In the genomic region with DNA sequence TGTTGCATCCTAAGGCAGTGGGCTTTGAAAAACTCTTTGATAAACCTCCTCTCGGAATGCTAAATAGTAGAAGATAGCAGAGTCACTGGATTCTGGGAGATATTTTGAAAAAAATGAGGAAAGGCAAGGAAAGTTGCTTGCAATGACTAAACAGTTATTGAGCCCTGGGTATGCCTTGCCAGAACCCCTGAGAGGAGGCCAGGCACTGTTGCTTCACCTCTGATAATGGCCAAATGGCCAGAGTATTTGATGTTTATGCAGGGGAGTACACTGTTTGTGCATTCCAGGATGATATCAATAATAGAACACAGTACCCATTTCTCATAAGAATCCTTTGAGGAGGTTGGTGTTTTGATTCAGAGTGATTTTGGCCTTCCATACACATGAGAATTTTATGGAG, we compare ENCODE assay signal across 19 cellular contexts.
A peak's percentile ranks its signal among the peaks of the same experiment; 100 is the strongest.
DNase-seq lines count a peak whose midpoint lies in the region; ATAC-seq and TF ChIP-seq lines count a peak whose summit lies in the region.
"Had no signal": no experiment of that assay in that cellular context is flagged by ENCODE, and none has a peak within 500 bp of the region (broad histone marks: within the 10 kb centered on the region; RNA-seq: fewer than 3 reads in every experiment).

No MANE protein-coding gene starts in this region.

- no peaks in the 10 kb centered on the region for H3K27me3 ChIP-seq in BLaER1 treated with 17β-estradiol and CSF1 and Interleukin-3, amounts not matched to agents 10 nM and 100 nM
- H3K27me3 ChIP-seq: BE2C had no signal

- peak overlapping the region in 7 of 11 experiments; percentile 17 to 71 (median 51); a peak in 10 of 22 replicates for H3K4me2 ChIP-seq in BLaER1 treated with 17β-estradiol and CSF1 and Interleukin-3, amounts not matched to agents 10 nM and 100 nM
- H3K4me2 ChIP-seq: A549 had no signal

- H3K4me1 ChIP-seq in BLaER1 treated with 17β-estradiol and CSF1 and Interleukin-3, amounts not matched to agents 10 nM and 100 nM, result peaks cover 0 to 39% (median 19%) of the 10 kb centered on the region in 10 experiments; a peak in 13 of 20 replicates
- H3K4me1 ChIP-seq: A549, BE2C, Caco-2 had no signal

- H3K4me3 ChIP-seq in BLaER1 treated with 17β-estradiol and CSF1 and Interleukin-3, amounts not matched to agents 10 nM and 100 nM, result no peak overlapping the region
- H3K4me3 ChIP-seq: A549, GM23248, HAP-1 had no signal

- DNase-seq in amniotic epithelial cell (ENCODE audit: low read depth) (peak; percentile 49), omental fat pad (ENCODE audit: low spot score) (no peak), T-helper 1 cell (no peak), NCI-H1105 (lab: John Stamatoyannopoulos, UW) (no peak), left colon (no peak)
- DNase-seq: 8988T; ACHN; AML-193; BE2C; Caco-2; CD4-positive, CD25-positive, alpha-beta regulatory T cell; CD8-positive, alpha-beta T cell; DMS153; DND-41; GM23248 had no signal

- H3K9me3 ChIP-seq in BLaER1 treated with 17β-estradiol and CSF1 and Interleukin-3, amounts not matched to agents 10 nM and 100 nM (replicated peaks in 1 of 11), result peaks cover 3 to 66% (median 43%) of the 10 kb centered on the region in 11 experiments; a peak in 21 of 22 replicates
- H3K9me3 ChIP-seq: A549, BE2C, Caco-2, HAP-1 had no signal

- H4K20me1 ChIP-seq in BLaER1 treated with 17β-estradiol and CSF1 and Interleukin-3, amounts not matched to agents 10 nM and 100 nM, result no peaks in the 10 kb centered on the region

- intact Hi-C loops in left colon (cut with DNase I, micrococcal nuclease), result no loop called here

- peaks cover 0 to 6% (median 0%) of the 10 kb centered on the region in 11 experiments; a peak in 1 of 22 replicates for H3K36me3 ChIP-seq in BLaER1 treated with 17β-estradiol and CSF1 and Interleukin-3, amounts not matched to agents 10 nM and 100 nM
- H3K36me3 ChIP-seq: BE2C, HAP-1 had no signal

- ATAC-seq in omental fat pad (ENCODE audit: low FRiP score) (peak; percentile 89), left colon (no peak)
- ATAC-seq: A549; CD8-positive, alpha-beta T cell had no signal

- no peak overlapping the region for H3K27ac ChIP-seq in BLaER1 treated with 17β-estradiol and CSF1 and Interleukin-3, amounts not matched to agents 10 nM and 100 nM
- H3K27ac ChIP-seq: A549, C4-2B, GM23248 had no signal

- TF ChIP-seq CTCF in omental fat pad (IDR thresholded peaks at IDR 0.05), result no peak

- H3K9ac ChIP-seq in BLaER1 treated with 17β-estradiol and CSF1 and Interleukin-3, amounts not matched to agents 10 nM and 100 nM, result no peak overlapping the region
- H3K9ac ChIP-seq: GM23248 had no signal
